2 cellular contexts compared by ENCODE assay signal in the genomic region with DNA sequence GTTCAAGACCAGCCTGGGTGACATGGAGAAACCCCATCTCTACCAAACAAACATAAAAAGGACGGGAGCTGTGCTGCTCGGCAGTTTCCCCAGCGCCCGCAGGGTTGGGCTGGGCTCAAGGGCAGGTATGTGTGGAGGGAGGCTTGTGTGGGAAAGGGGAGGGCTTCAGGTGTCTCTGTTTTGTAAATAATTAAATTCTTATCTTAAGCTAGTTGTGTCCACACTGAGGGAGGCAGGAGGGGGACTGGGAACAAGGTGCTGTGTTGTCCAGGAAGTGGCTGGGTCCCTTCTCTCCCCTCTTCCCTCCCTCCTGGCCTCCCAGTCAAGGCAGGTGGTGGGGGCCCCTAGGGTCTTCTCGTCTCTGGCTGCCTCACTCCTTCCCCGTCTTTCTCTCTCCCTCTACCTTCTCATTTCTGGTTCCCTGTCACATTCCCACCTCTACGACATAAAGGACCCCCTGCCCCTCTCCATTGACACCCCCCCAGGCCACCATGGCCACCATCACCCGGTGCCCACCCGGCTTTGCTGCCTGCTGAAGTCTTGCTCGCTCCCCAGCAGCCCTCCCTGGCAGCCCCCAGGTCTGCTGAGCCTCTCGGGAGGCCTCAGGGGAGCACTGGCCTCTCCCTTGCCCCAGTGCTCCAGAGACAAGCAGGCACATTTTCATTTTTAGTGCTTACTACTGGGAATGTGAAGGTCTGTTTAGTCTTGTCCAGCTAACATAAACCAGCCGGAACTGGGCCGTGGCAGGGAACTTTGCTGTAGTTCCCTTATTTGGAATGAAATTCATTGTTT.
TF ChIP-seq lines count a peak whose summit lies in the region.

No MANE protein-coding gene starts in this region.

TF ChIP-seq in SK-N-SH, 30 proteins besides CTCF, POLR2A, EP300 and RAD21 (continued from another document):
- TF ChIP-seq, protein P1, sequence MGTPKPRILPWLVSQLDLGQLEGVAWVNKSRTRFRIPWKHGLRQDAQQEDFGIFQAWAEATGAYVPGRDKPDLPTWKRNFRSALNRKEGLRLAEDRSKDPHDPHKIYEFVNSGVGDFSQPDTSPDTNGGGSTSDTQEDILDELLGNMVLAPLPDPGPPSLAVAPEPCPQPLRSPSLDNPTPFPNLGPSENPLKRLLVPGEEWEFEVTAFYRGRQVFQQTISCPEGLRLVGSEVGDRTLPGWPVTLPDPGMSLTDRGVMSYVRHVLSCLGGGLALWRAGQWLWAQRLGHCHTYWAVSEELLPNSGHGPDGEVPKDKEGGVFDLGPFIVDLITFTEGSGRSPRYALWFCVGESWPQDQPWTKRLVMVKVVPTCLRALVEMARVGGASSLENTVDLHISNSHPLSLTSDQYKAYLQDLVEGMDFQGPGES (IDR thresholded peaks at IDR 0.05; ENCODE audit: low read depth, low read length) = no peak
- no peak for TF ChIP-seq FOXM1 (IDR thresholded peaks at IDR 0.05; ENCODE audit: low read depth)
- no peak for TF ChIP-seq SIN3A (IDR thresholded peaks at IDR 0.05; ENCODE audit: borderline replicate concordance, low read depth, low read length)
- TF ChIP-seq, protein P2, sequence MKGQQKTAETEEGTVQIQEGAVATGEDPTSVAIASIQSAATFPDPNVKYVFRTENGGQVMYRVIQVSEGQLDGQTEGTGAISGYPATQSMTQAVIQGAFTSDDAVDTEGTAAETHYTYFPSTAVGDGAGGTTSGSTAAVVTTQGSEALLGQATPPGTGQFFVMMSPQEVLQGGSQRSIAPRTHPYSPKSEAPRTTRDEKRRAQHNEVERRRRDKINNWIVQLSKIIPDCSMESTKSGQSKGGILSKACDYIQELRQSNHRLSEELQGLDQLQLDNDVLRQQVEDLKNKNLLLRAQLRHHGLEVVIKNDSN (IDR thresholded peaks at IDR 0.05; ENCODE audit: borderline replicate concordance, low read depth) = no peak
- no peak for TF ChIP-seq RCOR1 (IDR thresholded peaks at IDR 0.05; ENCODE audit: low read length)

TF ChIP-seq in SK-N-SH treated with all-trans-retinoic acid at 6 μM for 48 hours, 23 proteins besides CTCF, POLR2A, EP300 and RAD21:
- TF ChIP-seq, protein P3, sequence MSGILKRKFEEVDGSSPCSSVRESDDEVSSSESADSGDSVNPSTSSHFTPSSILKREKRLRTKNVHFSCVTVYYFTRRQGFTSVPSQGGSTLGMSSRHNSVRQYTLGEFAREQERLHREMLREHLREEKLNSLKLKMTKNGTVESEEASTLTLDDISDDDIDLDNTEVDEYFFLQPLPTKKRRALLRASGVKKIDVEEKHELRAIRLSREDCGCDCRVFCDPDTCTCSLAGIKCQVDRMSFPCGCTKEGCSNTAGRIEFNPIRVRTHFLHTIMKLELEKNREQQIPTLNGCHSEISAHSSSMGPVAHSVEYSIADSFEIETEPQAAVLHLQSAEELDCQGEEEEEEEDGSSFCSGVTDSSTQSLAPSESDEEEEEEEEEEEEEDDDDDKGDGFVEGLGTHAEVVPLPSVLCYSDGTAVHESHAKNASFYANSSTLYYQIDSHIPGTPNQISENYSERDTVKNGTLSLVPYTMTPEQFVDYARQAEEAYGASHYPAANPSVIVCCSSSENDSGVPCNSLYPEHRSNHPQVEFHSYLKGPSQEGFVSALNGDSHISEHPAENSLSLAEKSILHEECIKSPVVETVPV (CRISPR knock-in tag; IDR thresholded peaks at IDR 0.05) = no peak
- TF ChIP-seq ARNTL (CRISPR knock-in tag; IDR thresholded peaks at IDR 0.05; ENCODE audit: borderline replicate concordance, low read depth) (no peak), ZFP3 (CRISPR knock-in tag; IDR thresholded peaks at IDR 0.05) (no peak), BACH2 (CRISPR knock-in tag; IDR thresholded peaks at IDR 0.05; ENCODE audit: borderline replicate concordance) (no peak), ZNF565 (CRISPR knock-in tag; conservative IDR thresholded peaks at IDR 0.05; ENCODE audit: low read depth) (no peak)
